22 cellular contexts compared by ENCODE assay signal in genomic region chr1:109786107-109786470, GRCh38. TPM values are rescaled to one million over a fixed set of nuclear protein-coding genes. Genes with fewer than 3 reads are reported as not detected.
DNase-seq lines count a peak whose midpoint lies in the region; ATAC-seq, FAIRE-seq and TF ChIP-seq lines count a peak whose summit lies in the region.
"Had no signal": no experiment of that assay in that cellular context is flagged by ENCODE, and none has a peak within 500 bp of the region (broad histone marks: within the 10 kb centered on the region; RNA-seq: fewer than 3 reads in every experiment).

No MANE protein-coding gene starts in this region.

- in situ Hi-C loops in K562 (cut with MboI), result no loop called here

- H3K4me2 ChIP-seq in K562 (ENCODE audit: insufficient read depth, low read length) (no peak overlapping the region), GM23338 (no peak overlapping the region)
- H3K4me2 ChIP-seq: smooth muscle cell had no signal

- H3K4me3 ChIP-seq in left ventricle myocardium inferior, result no peak overlapping the region
- H3K4me3 ChIP-seq in right atrium auricular region, result no peak overlapping the region
- H3K4me3 ChIP-seq in K562, result no peak overlapping the region
- H3K4me3 ChIP-seq in mucosa of rectum (ENCODE audit: low read length in 2 of 2), result no peak overlapping the region
- H3K4me3 ChIP-seq in GM23338, result no peak overlapping the region
- H3K4me3 ChIP-seq: cardiac muscle cell, lung, smooth muscle cell had no signal

- peaks cover 4% of the 10 kb centered on the region; the same call in 1 of the 3 replicates for H3K36me3 Mint-ChIP-seq in GM23338 (ENCODE audit: low read depth)

- no peaks in the 10 kb centered on the region for H3K9me1 ChIP-seq in K562 (ENCODE audit: control insufficient read depth, insufficient read depth, low read length)

- H3K4me3 Mint-ChIP-seq in GM23338, result no peak overlapping the region
- H3K4me3 Mint-ChIP-seq: CD14-positive monocyte; T-helper 2 cell treated with Interferon-gamma antibody and Interleukin-4, amounts not matched to agents 5 μg/mL and 100 μg/mL, for 36 hours had no signal

- H3K9ac ChIP-seq in K562 (ENCODE audit: insufficient read depth in 1 of 2, low read depth in 2 of 2, low read length in 2 of 2), result no peak overlapping the region
- H3K9ac ChIP-seq in mucosa of rectum (ENCODE audit: low read depth in 1 of 2, low read length in 2 of 2), result peak overlapping the region in 1 of 2 donors; percentile 50

- 65% methylated on average over 5 of the region's 5 CpGs for WGBS in K562 (ENCODE audit: insufficient coverage, low coverage, missing lambda C conversion rate)

- no peak for TF ChIP-seq POLR2A in K562 (conservative IDR thresholded peaks at IDR 0.05)

- H3K27ac ChIP-seq in left ventricle myocardium inferior (replicated peaks) (no peak overlapping the region), right atrium auricular region (no peak overlapping the region), K562 (ENCODE audit: extremely low read depth, low read depth, low read length) (no peak overlapping the region), mucosa of rectum (ENCODE audit: low read depth in 2 of 2, low read length in 2 of 2) (peak overlapping the region; percentile 84), GM23338 (ENCODE audit: low read depth) (no peak overlapping the region)

- H3K36me3 ChIP-seq in left ventricle myocardium inferior, result no peaks in the 10 kb centered on the region
- no peaks in the 10 kb centered on the region for H3K36me3 ChIP-seq in right atrium auricular region
- H3K36me3 ChIP-seq in K562 (ENCODE audit: control insufficient read depth, insufficient read depth, low read length), result no peaks in the 10 kb centered on the region
- H3K36me3 ChIP-seq in mucosa of rectum (ENCODE audit: control insufficient read depth in 2 of 2, insufficient read depth in 2 of 2, low read length in 2 of 2), result no peaks in the 10 kb centered on the region
- 0 out of 2 replicates have a peak, but pooled peaks cover 1% of the 10 kb centered on the region for H3K36me3 ChIP-seq in GM23338 (ENCODE audit: insufficient read depth)
- H3K36me3 ChIP-seq: cardiac muscle cell had no signal

- H4K20me1 ChIP-seq in K562 (replicated peaks; ENCODE audit: control insufficient read depth, insufficient read depth, low read length) (no peaks in the 10 kb centered on the region), GM23338 (replicated peaks; ENCODE audit: insufficient read depth) (no peaks in the 10 kb centered on the region)

- H3K4me1 ChIP-seq in left ventricle myocardium inferior (peaks cover 33% of the 10 kb centered on the region), right atrium auricular region (peaks cover 0 to 48% of the 10 kb centered on the region in 2 donors), K562 (replicated peaks in 1 of 2; ENCODE audit: control insufficient read depth in 2 of 2, insufficient read depth in 2 of 2, low read length in 2 of 2) (peaks cover 28 to 34% of the 10 kb centered on the region in 2 experiments), mucosa of rectum (ENCODE audit: control insufficient read depth in 2 of 2, insufficient read depth in 2 of 2, low read length in 2 of 2) (peaks cover 44 to 47% of the 10 kb centered on the region in 2 donors), GM23338 (ENCODE audit: insufficient read depth) (peaks cover 10% of the 10 kb centered on the region)

- no peak overlapping the region; the same call in 1 of the 2 replicates for H3K27ac Mint-ChIP-seq in GM23338
- H3K27ac Mint-ChIP-seq: activated T-helper 2 cell treated with anti-CD3 and anti-CD28 coated beads, Interferon-gamma antibody, Interleukin-2, Interleukin-4, amounts not matched to agents 10 μg/mL and 5 μg/mL and 100 μg/mL, durations not matched to agents 14 hours and 24 hours and 36 hours had no signal

- H3K27me3 Mint-ChIP-seq in GM23338 (ENCODE audit: insufficient read depth, low read depth, poor library complexity), result peaks cover 11% of the 10 kb centered on the region

- DNase-seq in left ventricle myocardium inferior, result peak; percentile 7
- DNase-seq in right atrium auricular region (ENCODE audit: low spot score), result no peak
- DNase-seq in K562 (ENCODE audit: extremely low read depth in 1 of 4, low spot score in 3 of 4), result no peak
- no peak for DNase-seq in GM23338 (ENCODE audit: low spot score)
- DNase-seq in COLO829 (ENCODE audit: low spot score), result no peak
- DNase-seq: activated CD4-positive, alpha-beta T cell treated with anti-CD3 and anti-CD28 coated beads, Interleukin-2, amount 50 U/mL, for 1 hour; activated CD8-positive, alpha-beta memory T cell treated with anti-CD3 and anti-CD28 coated beads, Interleukin-2, amount 50 U/mL, for 48 hours; NCI-H1105; NCI-H1930; NCI-H748 treated with DMSO at 0.1 percent for 48 hours; stimulated activated CD4-positive, alpha-beta T cell treated with anti-CD3 and anti-CD28 coated beads, Interleukin-2, amount 100 ng/mL, for 24 hours had no signal

- ATAC-seq in K562 (no peak), GM23338 (no peak), GM21786 (IDR thresholded peaks at IDR 0.05; ENCODE audit: unreplicated experiment) (no peak)
- ATAC-seq: Right ventricle myocardium inferior had no signal

- H3F3A ChIP-seq in GM23338 (replicated peaks; ENCODE audit: low read depth), result no peaks in the 10 kb centered on the region

- H2AFZ ChIP-seq in K562 (ENCODE audit: low read depth, low read length), result peak overlapping the region; percentile 63; the same call in 1 of the 2 replicates
- no peak overlapping the region for H2AFZ ChIP-seq in GM23338

- FAIRE-seq in K562 (lab: Jason Lieb, UNC), result no peak
- FAIRE-seq: GM19239, keratinocyte had no signal

- H3K9me3 Mint-ChIP-seq in GM23338, result peaks cover 5% of the 10 kb centered on the region

- no peak for TF ChIP-seq EP300 in K562 (IDR thresholded peaks at IDR 0.05; ENCODE audit: low read length)

- no peak for TF ChIP-seq RAD21 in K562 (CRISPR knock-in tag; conservative IDR thresholded peaks at IDR 0.05 in 1 of 2, IDR thresholded peaks at IDR 0.05 in 1 of 2)

- POLR2A ChIA-PET in K562 (lab: Yijun Ruan, JAX), result interaction anchor here (0.6 to 1.0 kb wide), 5 partner anchors 9 to 200 kb away, joined by 3 to 4 read pairs (median 3); no protein-coding TSS in a partner anchor

- H3K4me1 Mint-ChIP-seq in GM23338, result peaks cover 20% of the 10 kb centered on the region

- H3K9me3 ChIP-seq in left ventricle myocardium inferior (replicated peaks), result peaks cover 2% of the 10 kb centered on the region
- H3K9me3 ChIP-seq in right atrium auricular region, result no peaks in the 10 kb centered on the region
- no peaks in the 10 kb centered on the region; the same call in 1 of the 2 replicates for H3K9me3 ChIP-seq in K562 (replicated peaks; ENCODE audit: control insufficient read depth, insufficient read depth, low read depth, low read length)
- no peaks in the 10 kb centered on the region for H3K9me3 ChIP-seq in mucosa of rectum (ENCODE audit: control insufficient read depth in 2 of 2, low read length in 2 of 2)

- TF ChIP-seq CTCF in left ventricle myocardium inferior (IDR thresholded peaks at IDR 0.05; ENCODE audit: borderline replicate concordance) (no peak), right atrium auricular region (IDR thresholded peaks at IDR 0.05) (no peak), K562 (IDR thresholded peaks at IDR 0.05 in 2 of 3, conservative IDR thresholded peaks at IDR 0.05 in 1 of 3; ENCODE audit: insufficient read depth in 2 of 3, low read depth in 1 of 3, low read length in 3 of 3) (no peak), GM23338 (conservative IDR thresholded peaks at IDR 0.05; ENCODE audit: low read depth in 2 of 2) (no peak)

- CTCF ChIA-PET in K562 (lab: Yijun Ruan, JAX; ENCODE audit: low intra/inter-chr PET ratio), result interaction anchor here (0.5 to 0.7 kb wide), 3 partner anchors 199 to 656 kb away, joined by 3 to 4 read pairs (median 3); no protein-coding TSS in a partner anchor

- no TSS peak for BruUV-seq in K562 (replicated peaks; lab: Mats Ljungman, UMichigan)

- H3K79me2 ChIP-seq in K562 (ENCODE audit: control insufficient read depth, insufficient read depth, low read length), result no peaks in the 10 kb centered on the region
- H3K79me2 ChIP-seq in GM23338 (replicated peaks; ENCODE audit: insufficient read depth), result no peaks in the 10 kb centered on the region

- H3K9me2 ChIP-seq in GM23338 (ENCODE audit: insufficient read depth), result no peaks in the 10 kb centered on the region

- intact Hi-C loops in left ventricle myocardium inferior (cut with micrococcal nuclease), result no loop called here
- intact Hi-C loops in K562 (cut with micrococcal nuclease), result no loop called here

- H3K27me3 ChIP-seq in left ventricle myocardium inferior (ENCODE audit: low read depth) (no peaks in the 10 kb centered on the region), right atrium auricular region (no peaks in the 10 kb centered on the region), K562 (ENCODE audit: control insufficient read depth in 2 of 2, insufficient read depth in 2 of 2, low read length in 2 of 2) (no peaks in the 10 kb centered on the region), mucosa of rectum (ENCODE audit: control insufficient read depth in 2 of 2, insufficient read depth in 2 of 2, low read length in 2 of 2) (no peaks in the 10 kb centered on the region), GM23338 (ENCODE audit: insufficient read depth) (no peaks in the 10 kb centered on the region)
- H3K27me3 ChIP-seq: cardiac muscle cell had no signal

RNA-seq across cellular contexts. Expression of gene EPS8L3, which starts 22.4 kb away (rescaled TPM):
- total RNA-seq in left ventricle myocardium inferior (0.11 TPM), right atrium auricular region (under 1 TPM in 1 of 2 donors, not detected in 1; 0.19 TPM), K562 (2014; rRNA removed) (not detected in 2 replicates), K562 (2014; rRNA removed; fragmentation: Illumina TruSeq; extraction: Trizol) (0.15 TPM in 1 of 2 replicates, not detected in the other), K562 (2015; rRNA removed; fragmentation: Illumina TruSeq; extraction: Trizol) (not detected in 2 replicates), K562 (2021) (0.42 and 0.51 TPM in 2 replicates)
- total RNA-seq in K562 (2011; cell fraction: chromatin; rRNA removed; ENCODE audit: low replicate concordance), result not detected in 2 replicates
- total RNA-seq in K562 (2011; cell fraction: nucleolus; rRNA removed), result not detected in 2 replicates
- not detected in 2 replicates for total RNA-seq in K562 (2011; cell fraction: nucleoplasm; rRNA removed)
- polyA plus RNA-seq in K562 (2011; rRNA removed) (0.13 and 0.14 TPM in 2 replicates), K562 (2014; fragmentation: Illumina TruSeq; extraction: Trizol) (0.09 and 0.61 TPM in 2 replicates), K562 (2014; fragmentation: Nextera tagmentation; extraction: Ambion mirVana) (not detected), K562 (2014; rRNA removed) (0.04 TPM in 1 of 2 replicates, not detected in the other), GM23338 (2016; fragmentation: Nextera tagmentation; extraction: Ambion mirVana) (not detected in 2 replicates)
- 0.07 and 0.16 TPM in 2 replicates for polyA plus RNA-seq in K562 (2011; cell fraction: cytosol; rRNA removed)
- polyA plus RNA-seq in K562 (2011; cell fraction: nucleus; rRNA removed), result 0.81 and 1.8 TPM in 2 replicates
- 0.07 and 0.14 TPM in 2 replicates for polyA plus RNA-seq in K562 (2012)
- not detected in 2 replicates for polyA minus RNA-seq in K562 (2011; rRNA and poly(A)+ RNA removed)
- not detected in 2 replicates for polyA minus RNA-seq in K562 (2011; cell fraction: cytosol; rRNA and poly(A)+ RNA removed)
- not detected in 2 replicates for polyA minus RNA-seq in K562 (2011; cell fraction: nucleus; rRNA and poly(A)+ RNA removed)
- not detected in 2 replicates for total RNA-seq in GM23338 (2014; rRNA removed; shearing (Covaris generic))
- total RNA-seq: activated T-helper 2 cell treated with anti-CD3 and anti-CD28 coated beads, Interferon-gamma antibody, Interleukin-2, Interleukin-4, amounts not matched to agents 10 μg/mL and 5 μg/mL and 100 μg/mL, durations not matched to agents 14 hours and 24 hours and 36 hours; cardiac muscle cell; Right ventricle myocardium inferior; smooth muscle cell had no signal
- polyA plus RNA-seq: CD14-positive monocyte, keratinocyte, smooth muscle cell had no signal

RNA-seq across cellular contexts. Expression of gene GSTM3, which starts 45.3 kb away (rescaled TPM):
- total RNA-seq in left ventricle myocardium inferior (93.7 TPM), right atrium auricular region (100 to 1,000 TPM; 121 to 197 TPM), K562 (2014; rRNA removed) (2.3 and 4.3 TPM in 2 replicates), K562 (2014; rRNA removed; fragmentation: Illumina TruSeq; extraction: Trizol) (5.5 and 7.2 TPM in 2 replicates), K562 (2015; rRNA removed; fragmentation: Illumina TruSeq; extraction: Trizol) (4.1 and 4.5 TPM in 2 replicates), K562 (2021) (3.9 and 5.7 TPM in 2 replicates)
- total RNA-seq in K562 (2011; cell fraction: chromatin; rRNA removed; ENCODE audit: low replicate concordance), result 1.2 and 1.8 TPM in 2 replicates
- total RNA-seq in K562 (2011; cell fraction: nucleolus; rRNA removed), result 1.1 and 2.7 TPM in 2 replicates
- 1.8 and 2.6 TPM in 2 replicates for total RNA-seq in K562 (2011; cell fraction: nucleoplasm; rRNA removed)
- polyA plus RNA-seq in K562 (2011; rRNA removed) (17.5 and 22.3 TPM in 2 replicates), K562 (2014; fragmentation: Illumina TruSeq; extraction: Trizol) (8.9 and 9.5 TPM in 2 replicates), K562 (2014; fragmentation: Nextera tagmentation; extraction: Ambion mirVana) (10 to 100 TPM; 23.1 to 24.5 TPM), K562 (2014; rRNA removed) (8.9 and 9.4 TPM in 2 replicates), GM23338 (2016; fragmentation: Nextera tagmentation; extraction: Ambion mirVana) (3.9 and 4.1 TPM in 2 replicates)
- 10.2 and 17.2 TPM in 2 replicates for polyA plus RNA-seq in K562 (2011; cell fraction: cytosol; rRNA removed)
- 5.5 and 10.1 TPM in 2 replicates for polyA plus RNA-seq in K562 (2011; cell fraction: nucleus; rRNA removed)
- 10.9 and 11.4 TPM in 2 replicates for polyA plus RNA-seq in K562 (2012)
- polyA minus RNA-seq in K562 (2011; rRNA and poly(A)+ RNA removed), result 8.5 and 12.1 TPM in 2 replicates
- 2.6 and 5.3 TPM in 2 replicates for polyA minus RNA-seq in K562 (2011; cell fraction: cytosol; rRNA and poly(A)+ RNA removed)
- polyA minus RNA-seq in K562 (2011; cell fraction: nucleus; rRNA and poly(A)+ RNA removed), result 1.2 and 3.3 TPM in 2 replicates
- total RNA-seq in GM23338 (2014; rRNA removed; shearing (Covaris generic)), result 3.1 and 7.4 TPM in 2 replicates

Comparison
In these comparisons a context has a peak if more than half of its experiments do, and no peak if none do; other contexts are left out.
1. H3K27ac ChIP-seq: peak in mucosa of rectum (2 of 2); none in left ventricle myocardium inferior (single experiment), right atrium auricular region (0 of 2), K562 (single experiment) and GM23338 (single experiment).
2. RNA of gene GSTM3, which starts 45.3 kb away (total RNA-seq): 121 to 197 TPM in right atrium auricular region and 93.7 TPM in left ventricle myocardium inferior (single experiment); 1.1 to 7.2 TPM in K562 and 3.1 to 7.4 TPM in GM23338; every median in the first group is over 10 times any median in the second.